16 cellular contexts compared by ENCODE assay signal in genomic region chr2:43270930-43271615, GRCh38. TPM values are rescaled to one million over a fixed set of nuclear protein-coding genes. Genes with fewer than 3 reads are reported as not detected.
DNase-seq lines count a peak whose midpoint lies in the region; ATAC-seq, FAIRE-seq and TF ChIP-seq lines count a peak whose summit lies in the region.
"Had no signal": no experiment of that assay in that cellular context is flagged by ENCODE, and none has a peak within 500 bp of the region (broad histone marks: within the 10 kb centered on the region; RNA-seq: fewer than 3 reads in every experiment).

No MANE protein-coding gene starts in this region.

- H3F3A ChIP-seq in neural progenitor cell (ENCODE audit: low read depth) = peaks cover 11% of the 10 kb centered on the region

- H3K27ac ChIP-seq in A549 (peak overlapping the region in 1 of 2 experiments; percentile 29; a peak in 1 of 6 replicates), mammary epithelial cell (ENCODE audit: insufficient read depth, low read depth, low read length) (no peak overlapping the region), neural progenitor cell (no peak overlapping the region)
- H3K27ac ChIP-seq in CD4-positive, alpha-beta T cell (ENCODE audit: low read depth, low read length) = no peak overlapping the region

- no peak overlapping the region for H3K9ac ChIP-seq in mammary epithelial cell (ENCODE audit: insufficient read depth, low read length)
- no peak overlapping the region for H3K9ac ChIP-seq in neural progenitor cell

- H3K4me2 ChIP-seq in A549 (no peak overlapping the region), mammary epithelial cell (ENCODE audit: insufficient read depth, low read depth, low read length) (no peak overlapping the region), neural progenitor cell (no peak overlapping the region)

- ATAC-seq in A549 (no peak), HG02884 (IDR thresholded peaks at IDR 0.05; ENCODE audit: unreplicated experiment) (no peak)
- no peak for ATAC-seq in CD4-positive, alpha-beta T cell (ENCODE audit: poor library complexity)
- ATAC-seq in naive thymus-derived CD8-positive, alpha-beta T cell = no peak
- ATAC-seq: Right ventricle myocardium inferior had no signal

- no peak for TF ChIP-seq POLR2A in A549 (IDR thresholded peaks at IDR 0.05; ENCODE audit: low read length)

- intact Hi-C loops in mammary epithelial cell (cut with micrococcal nuclease) (no loop called here), head of caudate nucleus (cut with DNase I) (no loop called here)
- intact Hi-C loops in CD4-positive, alpha-beta T cell (cut with DNase I, micrococcal nuclease) = no loop called here

- H2AFZ ChIP-seq in mammary epithelial cell (ENCODE audit: low read depth, low read length) (no peak overlapping the region), neural progenitor cell (replicated peaks) (no peak overlapping the region)

- H3K27me3 ChIP-seq in mammary epithelial cell (ENCODE audit: insufficient read depth, low read length) (no peaks in the 10 kb centered on the region), neural progenitor cell (no peaks in the 10 kb centered on the region)
- no peaks in the 10 kb centered on the region for H3K27me3 ChIP-seq in CD4-positive, alpha-beta T cell (ENCODE audit: control insufficient read depth, insufficient read depth, low read length)

- H3K9me3 Mint-ChIP-seq in neural progenitor cell = no peaks in the 10 kb centered on the region
- H3K9me3 Mint-ChIP-seq in CD4-positive, alpha-beta T cell = no peaks in the 10 kb centered on the region
- peaks cover 0 to 2% (median 0%) of the 10 kb centered on the region in 9 donors for H3K9me3 Mint-ChIP-seq in naive thymus-derived CD8-positive, alpha-beta T cell
- H3K9me3 Mint-ChIP-seq: activated T-cell treated with anti-CD3 and anti-CD28 coated beads, Interleukin-2, amount 50 U/mL, for 24 hours had no signal

- H3K27me3 Mint-ChIP-seq in neural progenitor cell (ENCODE audit: insufficient read depth, low read depth) = peaks cover 2% of the 10 kb centered on the region
- H3K27me3 Mint-ChIP-seq in CD4-positive, alpha-beta T cell = no peaks in the 10 kb centered on the region
- no peaks in the 10 kb centered on the region for H3K27me3 Mint-ChIP-seq in naive thymus-derived CD8-positive, alpha-beta T cell
- H3K27me3 Mint-ChIP-seq: activated T-cell treated with anti-CD3 and anti-CD28 coated beads, Interleukin-2, amount 50 U/mL, for 24 hours had no signal

- H3K4me1 ChIP-seq in A549 = peaks cover 7% of the 10 kb centered on the region; the same call in 1 of the 3 replicates
- peaks cover 4% of the 10 kb centered on the region for H3K4me1 ChIP-seq in mammary epithelial cell (ENCODE audit: insufficient read depth, low read length)
- peaks cover 34% of the 10 kb centered on the region for H3K4me1 ChIP-seq in neural progenitor cell

- TF ChIP-seq EP300 in A549 (IDR thresholded peaks at IDR 0.05) = no peak
- no peak for TF ChIP-seq EP300 in Ishikawa (IDR thresholded peaks at IDR 0.05; ENCODE audit: borderline replicate concordance)

- no peaks in the 10 kb centered on the region for H3K36me3 ChIP-seq in mammary epithelial cell (ENCODE audit: insufficient read depth, low read length)
- no peaks in the 10 kb centered on the region for H3K36me3 ChIP-seq in neural progenitor cell

- TF ChIP-seq CTCF in A549 (IDR thresholded peaks at IDR 0.05) = 0 out of 3 replicates have a peak, but pooled peaks have one; percentile 9
- peak; percentile 5 to 27 for TF ChIP-seq CTCF in mammary epithelial cell (conservative IDR thresholded peaks at IDR 0.05 in 1 of 2, IDR thresholded peaks at IDR 0.05 in 1 of 2; ENCODE audit: extremely low read depth in 1 of 2, insufficient read depth in 1 of 2, low read depth in 1 of 2, low read length in 2 of 2)
- peak; percentile 38 for TF ChIP-seq CTCF in neural progenitor cell (IDR thresholded peaks at IDR 0.05)
- TF ChIP-seq CTCF in CD4-positive, alpha-beta T cell (IDR thresholded peaks at IDR 0.05) = no peak

- H3K27ac Mint-ChIP-seq in neural progenitor cell = peak overlapping the region; percentile 6
- H3K27ac Mint-ChIP-seq in CD4-positive, alpha-beta T cell = no peak overlapping the region
- peak overlapping the region in 2 of 10 donors; percentile 49 to 51 for H3K27ac Mint-ChIP-seq in naive thymus-derived CD8-positive, alpha-beta T cell

- no peaks in the 10 kb centered on the region for H3K79me2 ChIP-seq in mammary epithelial cell (ENCODE audit: insufficient read depth, low read length)
- H3K79me2 ChIP-seq in neural progenitor cell (ENCODE audit: low read depth) = no peaks in the 10 kb centered on the region

- peaks cover 55% of the 10 kb centered on the region for H3K4me1 Mint-ChIP-seq in neural progenitor cell
- H3K4me1 Mint-ChIP-seq in CD4-positive, alpha-beta T cell (ENCODE audit: low read depth) = no peaks in the 10 kb centered on the region
- H3K4me1 Mint-ChIP-seq in naive thymus-derived CD8-positive, alpha-beta T cell = peaks cover 0 to 3% (median 0%) of the 10 kb centered on the region in 4 donors

- dilution Hi-C loops in mammary epithelial cell (cut with HindIII; ENCODE audit: low sequenced_read_pairs) = no loop called here

- no peak overlapping the region for H3K4me3 ChIP-seq in A549
- no peak overlapping the region for H3K4me3 ChIP-seq in mammary epithelial cell (replicated peaks in 1 of 3; ENCODE audit: insufficient read depth in 1 of 3, low read depth in 2 of 3, low read length in 3 of 3)
- H3K4me3 ChIP-seq in neural progenitor cell = no peak overlapping the region

- WGBS in A549 (ENCODE audit: missing lambda C conversion rate) = 78% methylated on average over 4 of the region's 4 CpGs
- WGBS in mammary epithelial cell (ENCODE audit: low coverage, missing lambda C conversion rate) = 73% methylated on average over 4 of the region's 4 CpGs

- no peak for FAIRE-seq in A549 (lab: Jason Lieb, UNC)
- FAIRE-seq: GM19239 had no signal

- POLR2A ChIA-PET in A549 (lab: Yijun Ruan, JAX) = no interaction called here
- POLR2A ChIA-PET in CD4-positive, alpha-beta T cell (lab: Charles Lee) = no interaction called here
- POLR2A ChIA-PET in naive thymus-derived CD8-positive, alpha-beta T cell (lab: Charles Lee) = no interaction called here

- H3K36me3 Mint-ChIP-seq in neural progenitor cell = peaks cover 6% of the 10 kb centered on the region
- peaks cover 71% of the 10 kb centered on the region for H3K36me3 Mint-ChIP-seq in CD4-positive, alpha-beta T cell (ENCODE audit: low read depth)
- peaks cover 0 to 79% (median 9%) of the 10 kb centered on the region in 3 donors for H3K36me3 Mint-ChIP-seq in naive thymus-derived CD8-positive, alpha-beta T cell

- H3K9me3 ChIP-seq in A549 (no peaks in the 10 kb centered on the region), mammary epithelial cell (replicated peaks; ENCODE audit: insufficient read depth, low read length) (no peaks in the 10 kb centered on the region), neural progenitor cell (ENCODE audit: low read depth) (no peaks in the 10 kb centered on the region)
- no peaks in the 10 kb centered on the region for H3K9me3 ChIP-seq in CD4-positive, alpha-beta T cell (ENCODE audit: control insufficient read depth, low read length)

- BruUV-seq in mammary epithelial cell (replicated peaks; lab: Mats Ljungman, UMichigan) = no TSS peak

- in situ Hi-C loops in mammary epithelial cell (cut with MboI; ENCODE audit: low sequenced_read_pairs in 2 of 2) = no loop called here

- no peak for TF ChIP-seq RAD21 in A549 (conservative IDR thresholded peaks at IDR 0.05 in 1 of 2, IDR thresholded peaks at IDR 0.05 in 1 of 2)
- peak; percentile 9; the same call in 1 of the 2 replicates for TF ChIP-seq RAD21 in Ishikawa (IDR thresholded peaks at IDR 0.05; ENCODE audit: low read depth)

- H4K20me1 ChIP-seq in mammary epithelial cell (ENCODE audit: insufficient read depth, low read length) (no peaks in the 10 kb centered on the region), neural progenitor cell (ENCODE audit: low read depth) (no peaks in the 10 kb centered on the region)

- H3K4me3 Mint-ChIP-seq in neural progenitor cell = no peak overlapping the region
- no peak overlapping the region for H3K4me3 Mint-ChIP-seq in CD4-positive, alpha-beta T cell
- no peak overlapping the region for H3K4me3 Mint-ChIP-seq in naive thymus-derived CD8-positive, alpha-beta T cell
- H3K4me3 Mint-ChIP-seq: activated T-cell treated with anti-CD3 and anti-CD28 coated beads, Interleukin-2, amount 50 U/mL, for 24 hours had no signal

- CTCF ChIA-PET in A549 (lab: Yijun Ruan, JAX) (interaction anchor here (0.6 to 1.4 kb wide), 7 partner anchors 12 to 413 kb away, joined by 3 to 4 read pairs (median 3); no protein-coding TSS in a partner anchor), mammary epithelial cell (lab: Charles Lee; ENCODE audit: low non-redundant PET) (interaction anchor here (0.6 kb wide), 1 partner anchor 62 kb away, joined by 3 read pairs; no protein-coding TSS in a partner anchor)
- CTCF ChIA-PET in CD4-positive, alpha-beta T cell (lab: Charles Lee) = interaction anchor here (0.6 kb wide), 1 partner anchor 1397 kb away, joined by 3 read pairs; no protein-coding TSS in a partner anchor

- DNase-seq in A549 (ENCODE audit: low read depth in 1 of 2, low spot score in 1 of 2) (no peak), mammary epithelial cell (no peak), neural progenitor cell (ENCODE audit: low spot score) (no peak), head of caudate nucleus (no peak)
- DNase-seq in CD4-positive, alpha-beta T cell = no peak
- no peak for DNase-seq in naive thymus-derived CD8-positive, alpha-beta T cell
- DNase-seq: activated T-cell treated with anti-CD3 and anti-CD28 coated beads, Interleukin-2, amount 50 U/mL, for 24 hours; hypothalamus; NCI-H187 treated with DMSO at 0.1 percent for 48 hours; NCI-H748 treated with DMSO at 0.1 percent for 48 hours; stimulated activated CD4-positive, alpha-beta T cell treated with anti-CD3 and anti-CD28 coated beads, Interleukin-15, amount 100 ng/mL, for 24 hours; T1000 had no signal

TF ChIP-seq in A549, 52 proteins besides CTCF, POLR2A, EP300 and RAD21 (continues in another document):
- no peak for TF ChIP-seq HEYL (CRISPR knock-in tag; IDR thresholded peaks at IDR 0.05)
- TF ChIP-seq ZFP36 (IDR thresholded peaks at IDR 0.05; ENCODE audit: borderline replicate concordance, partially characterized antibody) = no peak

TF ChIP-seq in Ishikawa, 13 proteins besides CTCF, POLR2A, EP300 and RAD21 (continues in another document):
- TF ChIP-seq TEAD4 (IDR thresholded peaks at IDR 0.05) = no peak
- TF ChIP-seq TCF12 (IDR thresholded peaks at IDR 0.05; ENCODE audit: low read depth) = no peak
- TF ChIP-seq TAF1 (IDR thresholded peaks at IDR 0.05; ENCODE audit: low read depth) = no peak

RNA-seq across cellular contexts. Expression of gene ZFP36L2, which starts 44.7 kb away (rescaled TPM):
- 10.5 and 14.9 TPM in 2 replicates for polyA plus RNA-seq in A549 (2011; rRNA removed)
- 8.8 and 14.8 TPM in 2 replicates for polyA plus RNA-seq in A549 (2012; cell fraction: cytosol; rRNA removed)
- 9.8 and 17.6 TPM in 2 replicates for polyA plus RNA-seq in A549 (2012; cell fraction: nucleus; rRNA removed)
- polyA plus RNA-seq in A549 (2017; fragmentation: RNase III; extraction: RNeasy Plus Mini Kit Qiagen cat#74134 plus additional on column Dnase treatment) = 14.5 to 18.2 TPM (median 17.3 TPM) in 3 replicates
- 3.3 and 4.0 TPM in 2 replicates for polyA minus RNA-seq in A549 (2011; rRNA and poly(A)+ RNA removed)
- 100 to 1,000 TPM in 1 of 2 donors, 10 to 100 TPM in 1; 26.3 to 213 TPM for total RNA-seq in mammary epithelial cell
- polyA plus RNA-seq in mammary epithelial cell = 35.6 TPM
- polyA minus RNA-seq in mammary epithelial cell = 68.7 TPM
- 13.8 and 15.1 TPM in 2 replicates for total RNA-seq in neural progenitor cell (ENCODE audit: low replicate concordance)
- total RNA-seq in CD4-positive, alpha-beta T cell = 1,000 to 10,000 TPM; 1,602 to 1,631 TPM
- total RNA-seq in naive thymus-derived CD8-positive, alpha-beta T cell = 100 to 1,000 TPM; 264 to 274 TPM
- polyA plus RNA-seq in naive thymus-derived CD8-positive, alpha-beta T cell = 100 to 1,000 TPM; 222 to 420 (median 390) TPM

Comparison
In these comparisons a context has a peak if more than half of its experiments do, and no peak if none do; other contexts are left out.
1. RNA of gene ZFP36L2, which starts 44.7 kb away (total RNA-seq): 1,602 to 1,631 TPM in CD4-positive, alpha-beta T cell; 264 to 274 TPM in naive thymus-derived CD8-positive, alpha-beta T cell, 26.3 to 213 TPM in mammary epithelial cell and 13.8 to 15.1 TPM in neural progenitor cell; every median in the first group is over 4 times any median in the second.